In the genomic region with DNA sequence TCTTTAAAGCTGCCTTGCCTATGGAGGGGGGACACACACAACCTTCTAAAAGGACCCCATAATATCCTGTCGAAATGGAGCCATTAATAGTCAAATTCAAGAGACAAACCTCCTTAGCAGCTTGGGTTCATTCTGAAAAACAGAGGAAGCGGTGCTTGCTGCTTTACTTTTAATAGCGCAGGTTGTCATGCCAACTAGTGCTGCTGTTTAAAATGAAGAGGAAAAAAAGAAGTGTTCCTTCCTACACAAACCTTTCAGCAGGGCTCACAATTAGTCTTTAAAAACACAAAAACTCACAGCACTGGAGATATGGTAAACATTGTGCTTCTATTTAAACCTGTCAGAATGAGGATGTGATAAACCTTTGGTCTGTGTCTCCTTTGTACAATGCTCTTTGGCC, we compare ENCODE assay signal across 16 cellular contexts.
DNase-seq lines count a peak whose midpoint lies in the region; ATAC-seq and TF ChIP-seq lines count a peak whose summit lies in the region.
"Had no signal": no experiment of that assay in that cellular context is flagged by ENCODE, and none has a peak within 500 bp of the region (broad histone marks: within the 10 kb centered on the region; RNA-seq: fewer than 3 reads in every experiment).

No MANE protein-coding gene starts in this region.

- H3K36me3 ChIP-seq in muscle layer of colon (ENCODE audit: insufficient read depth, low read length) (peaks cover 11% of the 10 kb centered on the region), tibial artery (no peaks in the 10 kb centered on the region), prostate gland (no peaks in the 10 kb centered on the region)

- no peak overlapping the region for H3K9ac ChIP-seq in muscle layer of colon (ENCODE audit: low read length)

- no peak for ATAC-seq in activated naive CD8-positive, alpha-beta T cell treated with anti-CD3 and anti-CD28 coated beads, Interleukin-2, amount 50 U/mL, for 24 hours
- ATAC-seq in GM18873 (IDR thresholded peaks at IDR 0.05; ENCODE audit: low FRiP score, unreplicated experiment) = no peak

- peaks cover 4% of the 10 kb centered on the region for H3K9me3 Mint-ChIP-seq in activated naive CD8-positive, alpha-beta T cell (ENCODE audit: low read depth)
- H3K9me3 Mint-ChIP-seq in activated naive CD8-positive, alpha-beta T cell treated with anti-CD3 and anti-CD28 coated beads, Interleukin-2, amount 50 U/mL, for 24 hours = peaks cover 10% of the 10 kb centered on the region
- H3K9me3 Mint-ChIP-seq in activated naive CD4-positive, alpha-beta T cell treated with anti-CD3 and anti-CD28 coated beads for 36 hours = peaks cover 4% of the 10 kb centered on the region
- H3K9me3 Mint-ChIP-seq: immature natural killer cell had no signal

- H3K36me3 Mint-ChIP-seq in activated naive CD8-positive, alpha-beta T cell = peaks cover 7% of the 10 kb centered on the region
- H3K36me3 Mint-ChIP-seq in activated naive CD8-positive, alpha-beta T cell treated with anti-CD3 and anti-CD28 coated beads, Interleukin-2, amount 50 U/mL, for 24 hours (ENCODE audit: low read depth) = peaks cover 6% of the 10 kb centered on the region
- peaks cover 1% of the 10 kb centered on the region for H3K36me3 Mint-ChIP-seq in activated naive CD4-positive, alpha-beta T cell treated with anti-CD3 and anti-CD28 coated beads for 36 hours (ENCODE audit: low read depth)

- H3K27ac ChIP-seq in angular gyrus (ENCODE audit: low read depth, low read length) = peak overlapping the region; percentile 89
- peak overlapping the region; percentile 54 for H3K27ac ChIP-seq in muscle layer of colon (ENCODE audit: low read depth, low read length)
- peak overlapping the region; percentile 36 to 42 for H3K27ac ChIP-seq in tibial artery
- no peak overlapping the region for H3K27ac ChIP-seq in prostate gland

- H3K4me3 Mint-ChIP-seq in activated naive CD8-positive, alpha-beta T cell = no peak overlapping the region
- no peak overlapping the region for H3K4me3 Mint-ChIP-seq in activated naive CD8-positive, alpha-beta T cell treated with anti-CD3 and anti-CD28 coated beads, Interleukin-2, amount 50 U/mL, for 24 hours
- no peak overlapping the region for H3K4me3 Mint-ChIP-seq in activated naive CD4-positive, alpha-beta T cell treated with anti-CD3 and anti-CD28 coated beads for 36 hours
- H3K4me3 Mint-ChIP-seq: activated T-cell treated with anti-CD3 and anti-CD28 coated beads, Interleukin-2, amount 50 U/mL, for 24 hours; immature natural killer cell had no signal

- H3K27ac Mint-ChIP-seq in activated naive CD8-positive, alpha-beta T cell = peak overlapping the region; percentile 31
- H3K27ac Mint-ChIP-seq in activated naive CD8-positive, alpha-beta T cell treated with anti-CD3 and anti-CD28 coated beads, Interleukin-2, amount 50 U/mL, for 24 hours = no peak overlapping the region
- H3K27ac Mint-ChIP-seq in activated naive CD4-positive, alpha-beta T cell treated with anti-CD3 and anti-CD28 coated beads for 36 hours = no peak overlapping the region
- H3K27ac Mint-ChIP-seq: activated T-cell treated with anti-CD3 and anti-CD28 coated beads, Interleukin-2, amount 50 U/mL, for 24 hours had no signal

- H3K4me1 ChIP-seq in muscle layer of colon (ENCODE audit: insufficient read depth, low read length) (peaks cover 44% of the 10 kb centered on the region), tibial artery (peaks cover 3 to 42% (median 23%) of the 10 kb centered on the region in 4 donors), prostate gland (replicated peaks) (no peaks in the 10 kb centered on the region)
- H3K4me1 ChIP-seq: Caco-2 had no signal

- TF ChIP-seq POLR2A in prostate gland (IDR thresholded peaks at IDR 0.05) = no peak

- H3K27me3 Mint-ChIP-seq in activated naive CD8-positive, alpha-beta T cell = no peaks in the 10 kb centered on the region
- no peaks in the 10 kb centered on the region for H3K27me3 Mint-ChIP-seq in activated naive CD8-positive, alpha-beta T cell treated with anti-CD3 and anti-CD28 coated beads, Interleukin-2, amount 50 U/mL, for 24 hours
- no peaks in the 10 kb centered on the region for H3K27me3 Mint-ChIP-seq in activated naive CD4-positive, alpha-beta T cell treated with anti-CD3 and anti-CD28 coated beads for 36 hours (ENCODE audit: low read depth)
- H3K27me3 Mint-ChIP-seq: activated T-cell treated with anti-CD3 and anti-CD28 coated beads, Interleukin-2, amount 50 U/mL, for 24 hours had no signal

- intact Hi-C loops in tibial artery (cut with DNase I; ENCODE audit: low total_unique reads) (loop anchor here (10.0 kb wide), 2 partner anchors 47 to 147 kb away; no protein-coding TSS in a partner anchor), prostate gland (cut with DNase I) (no loop called here)
- intact Hi-C loops in activated naive CD4-positive, alpha-beta T cell treated with anti-CD3 and anti-CD28 coated beads for 36 hours (cut with micrococcal nuclease) = loop anchor here (10.0 kb wide), 1 partner anchor 717 kb away; the partner anchor contains the start of genes EFCAB11 and TDP1

- H3K4me1 Mint-ChIP-seq in activated naive CD8-positive, alpha-beta T cell (ENCODE audit: low read depth) = peaks cover 28% of the 10 kb centered on the region
- H3K4me1 Mint-ChIP-seq in activated naive CD8-positive, alpha-beta T cell treated with anti-CD3 and anti-CD28 coated beads, Interleukin-2, amount 50 U/mL, for 24 hours = peaks cover 41% of the 10 kb centered on the region
- H3K4me1 Mint-ChIP-seq in activated naive CD4-positive, alpha-beta T cell treated with anti-CD3 and anti-CD28 coated beads for 36 hours (ENCODE audit: low read depth) = peaks cover 7% of the 10 kb centered on the region

- 60% methylated on average over 3 of the region's 3 CpGs for WGBS in prostate gland

- DNase-seq in activated naive CD8-positive, alpha-beta T cell treated with anti-CD3 and anti-CD28 coated beads, Interleukin-2, amount 50 U/mL, for 24 hours = no peak
- DNase-seq in tibial artery = no peak
- DNase-seq in activated naive CD4-positive, alpha-beta T cell treated with anti-CD3 and anti-CD28 coated beads for 36 hours = no peak
- DNase-seq in prostate gland (ENCODE audit: low spot score) = no peak
- DNase-seq: activated CD4-positive, alpha-beta T cell treated with anti-CD3 and anti-CD28 coated beads for 48 hours; activated T-cell treated with anti-CD3 and anti-CD28 coated beads, Interleukin-2, amount 50 U/mL, for 24 hours; Caco-2; GDM1; immature natural killer cell; NCI-H1417 treated with DMSO at 0.1 percent for 48 hours; SHP77 treated with DMSO at 0.1 percent for 48 hours; T1000 had no signal

- H3K27me3 ChIP-seq in muscle layer of colon (ENCODE audit: control insufficient read depth in 1 of 2, insufficient read depth in 2 of 2, low read length in 2 of 2) (no peaks in the 10 kb centered on the region), tibial artery (no peaks in the 10 kb centered on the region), prostate gland (replicated peaks; ENCODE audit: insufficient read depth) (no peaks in the 10 kb centered on the region)

- H3K9me3 ChIP-seq in muscle layer of colon (ENCODE audit: low read length) = no peaks in the 10 kb centered on the region
- H3K9me3 ChIP-seq in tibial artery = no peaks in the 10 kb centered on the region
- H3K9me3 ChIP-seq in prostate gland = no peaks in the 10 kb centered on the region
- H3K9me3 ChIP-seq: Caco-2 had no signal

- CTCF ChIA-PET in activated naive CD4-positive, alpha-beta T cell treated with anti-CD3 and anti-CD28 coated beads for 36 hours (lab: Charles Lee) = interaction anchor here (4.4 kb wide), 1 partner anchor 26 kb away, joined by 13 read pairs; no protein-coding TSS in a partner anchor

- TF ChIP-seq CTCF in tibial artery (IDR thresholded peaks at IDR 0.05) = no peak
- no peak for TF ChIP-seq CTCF in prostate gland (IDR thresholded peaks at IDR 0.05)

- H3K4me3 ChIP-seq in muscle layer of colon (ENCODE audit: low read depth in 1 of 2, low read length in 2 of 2) = no peak overlapping the region
- H3K4me3 ChIP-seq in tibial artery = no peak overlapping the region
- no peak overlapping the region for H3K4me3 ChIP-seq in prostate gland

Comparison
In these comparisons a context has a peak if more than half of its experiments do, and no peak if none do; other contexts are left out.
1. H3K27ac ChIP-seq: peak in angular gyrus (single experiment), muscle layer of colon (single experiment) and tibial artery (2 of 2); none in prostate gland (0 of 2).